In the genomic region with DNA sequence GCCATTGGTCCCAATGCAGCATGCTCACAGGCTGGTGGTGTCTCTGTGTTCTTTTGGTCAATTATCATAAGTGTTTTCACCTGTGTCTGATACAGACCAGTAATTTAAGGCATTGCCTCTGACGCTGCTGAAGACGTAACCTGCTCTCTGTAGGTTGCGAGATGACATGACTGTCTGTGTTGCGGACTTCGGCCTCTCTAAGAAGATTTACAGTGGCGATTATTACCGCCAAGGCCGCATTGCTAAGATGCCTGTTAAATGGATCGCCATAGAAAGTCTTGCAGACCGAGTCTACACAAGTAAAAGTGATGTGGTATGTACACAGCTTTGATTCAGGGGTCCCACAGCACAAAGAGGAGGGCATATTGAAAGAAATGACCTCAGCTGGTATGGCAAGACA, we compare ENCODE assay signal across 1 cellular context.
TF ChIP-seq lines count a peak whose summit lies in the region.

No MANE protein-coding gene starts in this region.

TF ChIP-seq in HepG2, 621 proteins besides CTCF, POLR2A, EP300 and RAD21:
- TF ChIP-seq, protein P1, sequence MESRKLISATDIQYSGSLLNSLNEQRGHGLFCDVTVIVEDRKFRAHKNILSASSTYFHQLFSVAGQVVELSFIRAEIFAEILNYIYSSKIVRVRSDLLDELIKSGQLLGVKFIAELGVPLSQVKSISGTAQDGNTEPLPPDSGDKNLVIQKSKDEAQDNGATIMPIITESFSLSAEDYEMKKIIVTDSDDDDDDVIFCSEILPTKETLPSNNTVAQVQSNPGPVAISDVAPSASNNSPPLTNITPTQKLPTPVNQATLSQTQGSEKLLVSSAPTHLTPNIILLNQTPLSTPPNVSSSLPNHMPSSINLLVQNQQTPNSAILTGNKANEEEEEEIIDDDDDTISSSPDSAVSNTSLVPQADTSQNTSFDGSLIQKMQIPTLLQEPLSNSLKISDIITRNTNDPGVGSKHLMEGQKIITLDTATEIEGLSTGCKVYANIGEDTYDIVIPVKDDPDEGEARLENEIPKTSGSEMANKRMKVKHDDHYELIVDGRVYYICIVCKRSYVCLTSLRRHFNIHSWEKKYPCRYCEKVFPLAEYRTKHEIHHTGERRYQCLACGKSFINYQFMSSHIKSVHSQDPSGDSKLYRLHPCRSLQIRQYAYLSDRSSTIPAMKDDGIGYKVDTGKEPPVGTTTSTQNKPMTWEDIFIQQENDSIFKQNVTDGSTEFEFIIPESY (CRISPR knock-in tag; IDR thresholded peaks at IDR 0.05) = peak; percentile 44; the same call in 1 of the 2 replicates
- TF ChIP-seq RBFOX2 (IDR thresholded peaks at IDR 0.05; ENCODE audit: low read depth, low read length) (no peak), ZFP36 (IDR thresholded peaks at IDR 0.05; ENCODE audit: borderline replicate concordance, low read depth, low read length, partially characterized antibody) (no peak), MBNL3 (CRISPR knock-in tag; conservative IDR thresholded peaks at IDR 0.05) (no peak)
TF ChIP-seq in HepG2: peak in this region for 1.
